Comparison of ENCODE assay signal across 1 cellular context in the genomic region with DNA sequence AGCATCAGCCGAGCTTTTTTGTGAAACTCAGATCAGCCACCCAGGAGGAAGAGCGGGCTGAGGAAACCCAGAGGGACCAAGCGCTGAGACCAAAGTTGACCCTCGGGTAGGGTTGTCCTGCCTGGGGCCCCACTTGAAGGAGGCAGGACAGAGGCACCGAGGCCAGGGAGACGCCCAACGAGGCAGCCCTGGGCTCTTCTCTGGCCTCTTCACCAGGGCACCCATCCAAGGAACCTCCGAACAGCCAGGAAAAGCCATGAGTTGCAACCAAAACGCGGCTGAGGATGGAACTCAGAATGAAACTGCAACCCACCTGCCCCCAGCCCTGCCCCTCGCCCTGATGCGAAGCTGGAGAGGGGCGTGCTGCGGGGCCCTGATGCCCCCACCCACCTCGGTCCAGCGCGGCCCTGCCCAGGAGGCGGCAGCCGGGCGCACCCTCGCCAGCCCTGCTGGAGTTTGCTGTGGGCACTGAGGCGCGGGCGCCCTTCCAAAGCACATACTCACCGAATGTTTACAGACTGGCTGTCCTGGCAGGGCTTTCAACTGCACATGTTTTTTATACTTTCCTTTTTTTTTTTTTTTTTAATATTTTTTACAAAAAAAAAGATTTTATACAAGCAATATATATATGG.
TF ChIP-seq lines count a peak whose summit lies in the region.

No MANE protein-coding gene starts in this region.

TF ChIP-seq in GM12891, 5 proteins besides CTCF, POLR2A, EP300 and RAD21 (continued from another document):
- TF ChIP-seq POU2F2 (IDR thresholded peaks at IDR 0.05; ENCODE audit: low read depth, low read length) (no peak), SPI1 (IDR thresholded peaks at IDR 0.05; ENCODE audit: low read depth, low read length) (no peak), TAF1 (IDR thresholded peaks at IDR 0.05; ENCODE audit: low read depth, low read length) (no peak), PAX5 (IDR thresholded peaks at IDR 0.05; ENCODE audit: insufficient read depth, low read length, severe bottlenecking) (no peak)
